ENCODE assay signal across 8 cellular contexts in the genomic region with DNA sequence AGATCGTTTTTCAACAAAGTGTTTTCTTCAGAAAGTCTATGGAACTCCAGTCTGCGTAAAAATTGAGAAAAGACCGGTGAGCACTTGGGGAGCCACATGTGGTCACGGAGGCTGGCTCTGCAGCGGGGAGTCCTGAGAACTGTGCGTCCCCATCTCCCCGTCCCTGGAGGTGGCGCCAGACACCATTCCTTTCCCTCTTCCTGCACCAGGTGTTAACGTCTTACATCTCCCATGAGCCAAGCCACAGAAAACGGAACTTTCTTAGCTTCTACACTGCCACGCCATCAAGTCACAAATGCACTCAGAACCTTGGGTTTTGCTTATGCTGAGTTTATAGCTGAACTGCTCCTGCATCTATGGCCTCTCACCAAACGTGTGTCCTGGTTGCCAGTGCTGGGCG.
DNase-seq lines count a peak whose midpoint lies in the region; ATAC-seq, FAIRE-seq and TF ChIP-seq lines count a peak whose summit lies in the region.

No MANE protein-coding gene starts in this region.

- no peak overlapping the region for H3K4me3 Mint-ChIP-seq in T-helper 17 cell

- intact Hi-C loops in endothelial cell of umbilical vein (cut with micrococcal nuclease) = loop anchor here (1.0 kb wide), 1 partner anchor 222 kb away; no protein-coding TSS in a partner anchor

- H3K27me3 ChIP-seq in endothelial cell of umbilical vein (ENCODE audit: control insufficient read depth in 2 of 2, insufficient read depth in 2 of 2, low read length in 2 of 2) = no peaks in the 10 kb centered on the region

- BruUV-seq in endothelial cell of umbilical vein (replicated peaks; lab: Mats Ljungman, UMichigan) = no TSS peak

- TF ChIP-seq POLR2A in A549 (IDR thresholded peaks at IDR 0.05; ENCODE audit: low read length) = no peak
- no peak for TF ChIP-seq POLR2A in GM18505 (IDR thresholded peaks at IDR 0.05; ENCODE audit: borderline replicate concordance, extremely low read depth, insufficient read depth, insufficient read length)
- no peak for TF ChIP-seq POLR2A in endothelial cell of umbilical vein (IDR thresholded peaks at IDR 0.05; ENCODE audit: low read depth, low read length)

- TF ChIP-seq RAD21 in A549 (conservative IDR thresholded peaks at IDR 0.05 in 1 of 2, IDR thresholded peaks at IDR 0.05 in 1 of 2) = peak; percentile 67 to 78

- CTCF ChIA-PET in A549 (lab: Yijun Ruan, JAX) = interaction anchor here (0.6 to 2.4 kb wide), 15 partner anchors 9 to 225 kb away, joined by 3 to 11 read pairs (median 3); no protein-coding TSS in a partner anchor
- CTCF ChIA-PET in endothelial cell of umbilical vein (lab: Charles Lee) = interaction anchor here (0.9 to 1.4 kb wide), 5 partner anchors 11 to 121 kb away, joined by 3 to 6 read pairs (median 4); no protein-coding TSS in a partner anchor

- H3K27ac ChIP-seq in A549 = no peak overlapping the region
- no peak overlapping the region for H3K27ac ChIP-seq in endothelial cell of umbilical vein (ENCODE audit: insufficient read depth, low read depth, low read length)

- no peaks in the 10 kb centered on the region for H3K9me1 ChIP-seq in endothelial cell of umbilical vein (replicated peaks; ENCODE audit: control insufficient read depth, extremely low read depth, insufficient read depth, low read length)

- H3K4me3 ChIP-seq in A549 (no peak overlapping the region), endothelial cell of umbilical vein (replicated peaks in 1 of 3; ENCODE audit: insufficient read depth in 1 of 3, low read depth in 1 of 3, low read length in 3 of 3) (no peak overlapping the region)

- H3K4me2 ChIP-seq in A549 (no peak overlapping the region), endothelial cell of umbilical vein (ENCODE audit: insufficient read depth, low read length) (no peak overlapping the region)

- H3K27ac Mint-ChIP-seq in T-helper 17 cell = peak overlapping the region; percentile 11

- H3K27me3 Mint-ChIP-seq in T-helper 17 cell = no peaks in the 10 kb centered on the region

- peaks cover 6% of the 10 kb centered on the region for H3K4me1 Mint-ChIP-seq in T-helper 17 cell

- DNase-seq in A549 (ENCODE audit: low read depth in 1 of 2, low spot score in 1 of 2) (peak in 1 of 2 experiments; percentile 60), T-helper 17 cell (peak in 1 of 3 donors; percentile 15), endothelial cell of umbilical vein (ENCODE audit: low read depth, low spot score) (peak; percentile 36), NCI-H1048 (lab: John Stamatoyannopoulos, UW) (no peak)
- peak; percentile 29 to 53 for DNase-seq in stimulated activated CD4-positive, alpha-beta T cell treated with anti-CD3 and anti-CD28 coated beads, Interleukin-2, amount 100 ng/mL, for 24 hours

- no peak overlapping the region for H3K9ac ChIP-seq in endothelial cell of umbilical vein (replicated peaks; ENCODE audit: extremely low read depth, insufficient read depth, low read length)

- 81% methylated on average over 13 of the region's 13 CpGs for WGBS in A549 (ENCODE audit: missing lambda C conversion rate)

- ATAC-seq in A549 = peak; percentile 67 to 84; a peak in 3 of 6 replicates
- peak; percentile 59 for ATAC-seq in GM18505 (IDR thresholded peaks at IDR 0.05; ENCODE audit: unreplicated experiment)
- ATAC-seq in HG03469 (IDR thresholded peaks at IDR 0.05; ENCODE audit: unreplicated experiment) = peak; percentile 92
- ATAC-seq in T-helper 17 cell = peak; percentile 69
- no peak for ATAC-seq in HG02970 (IDR thresholded peaks at IDR 0.05; ENCODE audit: low FRiP score, unreplicated experiment)

- H3K4me1 ChIP-seq in A549 (no peaks in the 10 kb centered on the region), endothelial cell of umbilical vein (ENCODE audit: control insufficient read depth, extremely low read depth, insufficient read depth, low read length) (no peaks in the 10 kb centered on the region)

- dilution Hi-C loops in endothelial cell of umbilical vein (cut with MboI; ENCODE audit: extremely low pct_ligation_motif_present, low sequenced_read_pairs) = no loop called here

- TF ChIP-seq EP300 in A549 (IDR thresholded peaks at IDR 0.05) = no peak

- peaks cover 4 to 25% of the 10 kb centered on the region in 2 experiments for H3K36me3 ChIP-seq in endothelial cell of umbilical vein (ENCODE audit: control insufficient read depth in 2 of 2, extremely low read depth in 1 of 2, insufficient read depth in 2 of 2, low read length in 2 of 2)

- POLR2A ChIA-PET in A549 (lab: Yijun Ruan, JAX) (no interaction called here), endothelial cell of umbilical vein (lab: Charles Lee) (no interaction called here)

- peaks cover 2% of the 10 kb centered on the region for H3K36me3 Mint-ChIP-seq in T-helper 17 cell (ENCODE audit: low read depth)

- FAIRE-seq in A549 (lab: Jason Lieb, UNC) (peak; percentile 28), endothelial cell of umbilical vein (lab: Jason Lieb, UNC) (no peak)

- H4K20me1 ChIP-seq in endothelial cell of umbilical vein (replicated peaks; ENCODE audit: control insufficient read depth, extremely low read depth, insufficient read depth, low read length) = no peaks in the 10 kb centered on the region

- no peaks in the 10 kb centered on the region for H3K9me3 ChIP-seq in A549
- no peaks in the 10 kb centered on the region for H3K9me3 ChIP-seq in T-helper 17 cell (ENCODE audit: control insufficient read depth, low read length, poor library complexity, severe bottlenecking)
- H3K9me3 ChIP-seq in endothelial cell of umbilical vein (replicated peaks; ENCODE audit: control insufficient read depth, insufficient read depth, low read length) = no peaks in the 10 kb centered on the region

- no peak overlapping the region for H2AFZ ChIP-seq in endothelial cell of umbilical vein (ENCODE audit: low read depth, low read length)

- TF ChIP-seq CTCF in A549 (IDR thresholded peaks at IDR 0.05) (peak; percentile 45), endothelial cell of umbilical vein (IDR thresholded peaks at IDR 0.05; ENCODE audit: extremely low read depth in 1 of 2, insufficient read depth in 1 of 2, low read depth in 1 of 2, low read length in 2 of 2) (peak; percentile 31 to 61)

- no peaks in the 10 kb centered on the region for H3K79me2 ChIP-seq in endothelial cell of umbilical vein (ENCODE audit: control insufficient read depth, insufficient read depth, low read length)

TF ChIP-seq in A549, 52 proteins besides CTCF, POLR2A, EP300 and RAD21:
- TF ChIP-seq JUN (IDR thresholded peaks at IDR 0.05) = no peak
- no peak for TF ChIP-seq RARB (CRISPR knock-in tag; IDR thresholded peaks at IDR 0.05)
- TF ChIP-seq SMC3 (IDR thresholded peaks at IDR 0.05) = peak; percentile 45

TF ChIP-seq in endothelial cell of umbilical vein, 7 proteins besides CTCF, POLR2A, EP300 and RAD21:
- TF ChIP-seq EZH2 (IDR thresholded peaks at IDR 0.05; ENCODE audit: borderline replicate concordance, low read depth, low read length, severe bottlenecking) = no peak
- TF ChIP-seq GATA2 (IDR thresholded peaks at IDR 0.05; ENCODE audit: insufficient read depth, insufficient read length, low read depth, low read length) = no peak
- no peak for TF ChIP-seq POLR2AphosphoS5 (IDR thresholded peaks at IDR 0.05; ENCODE audit: insufficient read depth, low read depth, low read length)
- TF ChIP-seq JUN (IDR thresholded peaks at IDR 0.05; ENCODE audit: borderline replicate concordance, insufficient read depth, insufficient read length, low read depth) = no peak
- TF ChIP-seq, protein P1, sequence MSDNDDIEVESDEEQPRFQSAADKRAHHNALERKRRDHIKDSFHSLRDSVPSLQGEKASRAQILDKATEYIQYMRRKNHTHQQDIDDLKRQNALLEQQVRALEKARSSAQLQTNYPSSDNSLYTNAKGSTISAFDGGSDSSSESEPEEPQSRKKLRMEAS (IDR thresholded peaks at IDR 0.05; ENCODE audit: insufficient read depth, insufficient read length) = no peak
- no peak for TF ChIP-seq FOS (IDR thresholded peaks at IDR 0.05; ENCODE audit: borderline replicate concordance, insufficient read depth, low read length)
- TF ChIP-seq MYC (IDR thresholded peaks at IDR 0.05; ENCODE audit: low read depth, low read length) = no peak
